1 cellular context compared by ENCODE assay signal in the genomic region with DNA sequence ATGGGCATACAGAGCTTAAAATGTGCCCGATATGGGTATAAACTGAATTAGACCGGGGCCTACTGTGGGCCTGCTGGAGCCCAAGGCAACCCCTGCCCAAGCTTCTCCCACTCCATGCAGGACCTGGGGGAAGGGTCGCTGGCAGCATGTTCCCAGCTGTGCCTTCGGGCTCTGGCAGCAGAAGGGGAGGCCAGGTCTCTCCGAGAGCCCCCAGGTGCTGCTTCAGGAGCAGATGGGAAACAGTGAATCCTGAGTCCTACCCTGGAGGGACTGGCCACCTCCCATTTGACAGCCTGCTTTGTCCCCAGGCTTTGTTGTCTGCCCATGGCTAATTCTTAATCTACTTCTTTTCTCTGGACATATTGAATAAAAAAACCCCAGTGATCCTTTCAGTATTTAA.
TF ChIP-seq lines count a peak whose summit lies in the region.

No MANE protein-coding gene starts in this region.

TF ChIP-seq in H1, 55 proteins besides CTCF, POLR2A, EP300 and RAD21:
- TF ChIP-seq, protein P1, sequence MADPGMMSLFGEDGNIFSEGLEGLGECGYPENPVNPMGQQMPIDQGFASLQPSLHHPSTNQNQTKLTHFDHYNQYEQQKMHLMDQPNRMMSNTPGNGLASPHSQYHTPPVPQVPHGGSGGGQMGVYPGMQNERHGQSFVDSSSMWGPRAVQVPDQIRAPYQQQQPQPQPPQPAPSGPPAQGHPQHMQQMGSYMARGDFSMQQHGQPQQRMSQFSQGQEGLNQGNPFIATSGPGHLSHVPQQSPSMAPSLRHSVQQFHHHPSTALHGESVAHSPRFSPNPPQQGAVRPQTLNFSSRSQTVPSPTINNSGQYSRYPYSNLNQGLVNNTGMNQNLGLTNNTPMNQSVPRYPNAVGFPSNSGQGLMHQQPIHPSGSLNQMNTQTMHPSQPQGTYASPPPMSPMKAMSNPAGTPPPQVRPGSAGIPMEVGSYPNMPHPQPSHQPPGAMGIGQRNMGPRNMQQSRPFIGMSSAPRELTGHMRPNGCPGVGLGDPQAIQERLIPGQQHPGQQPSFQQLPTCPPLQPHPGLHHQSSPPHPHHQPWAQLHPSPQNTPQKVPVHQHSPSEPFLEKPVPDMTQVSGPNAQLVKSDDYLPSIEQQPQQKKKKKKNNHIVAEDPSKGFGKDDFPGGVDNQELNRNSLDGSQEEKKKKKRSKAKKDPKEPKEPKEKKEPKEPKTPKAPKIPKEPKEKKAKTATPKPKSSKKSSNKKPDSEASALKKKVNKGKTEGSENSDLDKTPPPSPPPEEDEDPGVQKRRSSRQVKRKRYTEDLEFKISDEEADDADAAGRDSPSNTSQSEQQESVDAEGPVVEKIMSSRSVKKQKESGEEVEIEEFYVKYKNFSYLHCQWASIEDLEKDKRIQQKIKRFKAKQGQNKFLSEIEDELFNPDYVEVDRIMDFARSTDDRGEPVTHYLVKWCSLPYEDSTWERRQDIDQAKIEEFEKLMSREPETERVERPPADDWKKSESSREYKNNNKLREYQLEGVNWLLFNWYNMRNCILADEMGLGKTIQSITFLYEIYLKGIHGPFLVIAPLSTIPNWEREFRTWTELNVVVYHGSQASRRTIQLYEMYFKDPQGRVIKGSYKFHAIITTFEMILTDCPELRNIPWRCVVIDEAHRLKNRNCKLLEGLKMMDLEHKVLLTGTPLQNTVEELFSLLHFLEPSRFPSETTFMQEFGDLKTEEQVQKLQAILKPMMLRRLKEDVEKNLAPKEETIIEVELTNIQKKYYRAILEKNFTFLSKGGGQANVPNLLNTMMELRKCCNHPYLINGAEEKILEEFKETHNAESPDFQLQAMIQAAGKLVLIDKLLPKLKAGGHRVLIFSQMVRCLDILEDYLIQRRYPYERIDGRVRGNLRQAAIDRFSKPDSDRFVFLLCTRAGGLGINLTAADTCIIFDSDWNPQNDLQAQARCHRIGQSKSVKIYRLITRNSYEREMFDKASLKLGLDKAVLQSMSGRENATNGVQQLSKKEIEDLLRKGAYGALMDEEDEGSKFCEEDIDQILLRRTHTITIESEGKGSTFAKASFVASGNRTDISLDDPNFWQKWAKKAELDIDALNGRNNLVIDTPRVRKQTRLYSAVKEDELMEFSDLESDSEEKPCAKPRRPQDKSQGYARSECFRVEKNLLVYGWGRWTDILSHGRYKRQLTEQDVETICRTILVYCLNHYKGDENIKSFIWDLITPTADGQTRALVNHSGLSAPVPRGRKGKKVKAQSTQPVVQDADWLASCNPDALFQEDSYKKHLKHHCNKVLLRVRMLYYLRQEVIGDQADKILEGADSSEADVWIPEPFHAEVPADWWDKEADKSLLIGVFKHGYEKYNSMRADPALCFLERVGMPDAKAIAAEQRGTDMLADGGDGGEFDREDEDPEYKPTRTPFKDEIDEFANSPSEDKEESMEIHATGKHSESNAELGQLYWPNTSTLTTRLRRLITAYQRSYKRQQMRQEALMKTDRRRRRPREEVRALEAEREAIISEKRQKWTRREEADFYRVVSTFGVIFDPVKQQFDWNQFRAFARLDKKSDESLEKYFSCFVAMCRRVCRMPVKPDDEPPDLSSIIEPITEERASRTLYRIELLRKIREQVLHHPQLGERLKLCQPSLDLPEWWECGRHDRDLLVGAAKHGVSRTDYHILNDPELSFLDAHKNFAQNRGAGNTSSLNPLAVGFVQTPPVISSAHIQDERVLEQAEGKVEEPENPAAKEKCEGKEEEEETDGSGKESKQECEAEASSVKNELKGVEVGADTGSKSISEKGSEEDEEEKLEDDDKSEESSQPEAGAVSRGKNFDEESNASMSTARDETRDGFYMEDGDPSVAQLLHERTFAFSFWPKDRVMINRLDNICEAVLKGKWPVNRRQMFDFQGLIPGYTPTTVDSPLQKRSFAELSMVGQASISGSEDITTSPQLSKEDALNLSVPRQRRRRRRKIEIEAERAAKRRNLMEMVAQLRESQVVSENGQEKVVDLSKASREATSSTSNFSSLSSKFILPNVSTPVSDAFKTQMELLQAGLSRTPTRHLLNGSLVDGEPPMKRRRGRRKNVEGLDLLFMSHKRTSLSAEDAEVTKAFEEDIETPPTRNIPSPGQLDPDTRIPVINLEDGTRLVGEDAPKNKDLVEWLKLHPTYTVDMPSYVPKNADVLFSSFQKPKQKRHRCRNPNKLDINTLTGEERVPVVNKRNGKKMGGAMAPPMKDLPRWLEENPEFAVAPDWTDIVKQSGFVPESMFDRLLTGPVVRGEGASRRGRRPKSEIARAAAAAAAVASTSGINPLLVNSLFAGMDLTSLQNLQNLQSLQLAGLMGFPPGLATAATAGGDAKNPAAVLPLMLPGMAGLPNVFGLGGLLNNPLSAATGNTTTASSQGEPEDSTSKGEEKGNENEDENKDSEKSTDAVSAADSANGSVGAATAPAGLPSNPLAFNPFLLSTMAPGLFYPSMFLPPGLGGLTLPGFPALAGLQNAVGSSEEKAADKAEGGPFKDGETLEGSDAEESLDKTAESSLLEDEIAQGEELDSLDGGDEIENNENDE (IDR thresholded peaks at IDR 0.05; ENCODE audit: insufficient replicate concordance, low read length) = no peak
- TF ChIP-seq CREB1 (IDR thresholded peaks at IDR 0.05) (no peak), ZNF274 (IDR thresholded peaks at IDR 0.05; ENCODE audit: borderline replicate concordance, extremely low read depth, low read length) (no peak), SAP30 (IDR thresholded peaks at IDR 0.05; ENCODE audit: insufficient read depth, insufficient replicate concordance, low read length) (no peak), SP1 (IDR thresholded peaks at IDR 0.05; ENCODE audit: low read depth, low read length) (no peak), FOSL1 (IDR thresholded peaks at IDR 0.05; ENCODE audit: insufficient read depth, low read depth, low read length) (no peak), SIN3A (conservative IDR thresholded peaks at IDR 0.05 in 1 of 2, IDR thresholded peaks at IDR 0.05 in 1 of 2; ENCODE audit: low read depth in 1 of 2, low read length in 2 of 2) (no peak), HDAC6 (IDR thresholded peaks at IDR 0.05; ENCODE audit: low read depth, low read length) (no peak)
